In the genomic region with DNA sequence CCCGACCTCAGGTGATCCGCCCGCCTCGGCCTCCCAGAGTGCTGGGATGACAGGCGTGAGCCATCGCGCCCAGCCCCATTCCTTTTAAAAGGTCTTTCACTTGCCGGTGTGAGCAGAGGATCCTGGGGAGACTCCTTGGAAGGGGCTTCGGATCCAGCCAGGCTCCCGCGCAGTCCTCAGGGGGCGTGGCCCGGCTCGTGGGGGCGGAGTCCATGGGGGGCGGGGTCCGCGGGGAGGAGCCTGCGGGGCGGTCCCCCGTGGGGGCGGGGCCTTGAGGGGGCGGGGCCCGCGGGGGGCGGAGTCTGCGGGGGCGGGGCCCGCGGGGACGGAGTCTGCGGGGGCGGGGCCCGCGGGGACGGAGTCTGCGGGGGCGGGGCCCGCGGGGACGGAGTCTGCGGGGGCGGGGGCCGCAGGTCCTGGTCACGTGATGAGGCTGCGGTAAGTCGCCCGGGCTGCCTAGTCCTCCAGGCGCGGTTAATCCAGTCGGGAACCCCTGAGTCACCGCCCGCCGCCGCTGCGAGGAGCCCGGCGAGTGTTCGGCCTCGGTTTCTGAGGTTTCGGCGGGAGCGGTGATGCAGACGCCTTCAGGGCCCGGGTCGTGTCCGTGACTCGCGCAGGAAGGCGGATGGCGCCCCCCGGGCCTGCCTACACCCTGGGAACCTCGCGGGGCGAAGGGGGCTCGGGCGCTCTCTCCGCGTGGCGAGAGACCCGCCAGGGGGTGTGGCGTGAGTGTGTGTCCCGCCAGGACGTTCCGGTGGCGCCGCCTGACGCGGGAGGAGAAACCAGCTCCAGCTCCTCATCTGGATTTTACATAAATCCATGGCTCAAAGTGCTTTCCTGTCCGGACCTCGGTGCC, we compare ENCODE assay signal across 8 cellular contexts. TPM values are rescaled to one million over a fixed set of nuclear protein-coding genes. Genes with fewer than 3 reads are reported as not detected.
A peak's percentile ranks its signal among the peaks of the same experiment; 100 is the strongest.
DNase-seq lines count a peak whose midpoint lies in the region; ATAC-seq, FAIRE-seq and TF ChIP-seq lines count a peak whose summit lies in the region.

No MANE protein-coding gene starts in this region.

- H3K27me3 ChIP-seq in mononuclear cell (ENCODE audit: insufficient read depth, low read length) = no peaks in the 10 kb centered on the region

- no peak overlapping the region for H3K4me3 Mint-ChIP-seq in activated CD4-positive, alpha-beta memory T cell treated with anti-CD3 and anti-CD28 coated beads for 36 hours
- H3K4me3 Mint-ChIP-seq in endothelial cell (ENCODE audit: unreplicated experiment) = no peak overlapping the region

- H3K4me1 Mint-ChIP-seq in activated CD4-positive, alpha-beta memory T cell treated with anti-CD3 and anti-CD28 coated beads for 36 hours (ENCODE audit: low read depth) = peaks cover 19% of the 10 kb centered on the region
- H3K4me1 Mint-ChIP-seq in endothelial cell (ENCODE audit: unreplicated experiment) = peaks cover 2% of the 10 kb centered on the region

- no peaks in the 10 kb centered on the region for H3K36me3 Mint-ChIP-seq in activated CD4-positive, alpha-beta memory T cell treated with anti-CD3 and anti-CD28 coated beads for 36 hours
- H3K36me3 Mint-ChIP-seq in endothelial cell (ENCODE audit: low read depth, unreplicated experiment) = no peaks in the 10 kb centered on the region

- peaks cover 95% of the 10 kb centered on the region for H3K4me1 ChIP-seq in mononuclear cell (ENCODE audit: insufficient read depth, low read length)

- FAIRE-seq in HTR-8/SVneo (lab: Jason Lieb, UNC) = no peak

- intact Hi-C loops in activated CD4-positive, alpha-beta memory T cell treated with anti-CD3 and anti-CD28 coated beads for 36 hours (cut with micrococcal nuclease) = no loop called here

- POLR2A ChIA-PET in activated CD4-positive, alpha-beta memory T cell treated with anti-CD3 and anti-CD28 coated beads for 36 hours (lab: Charles Lee) = no interaction called here

- no peaks in the 10 kb centered on the region for H3K27me3 Mint-ChIP-seq in activated CD4-positive, alpha-beta memory T cell treated with anti-CD3 and anti-CD28 coated beads for 36 hours
- H3K27me3 Mint-ChIP-seq in endothelial cell (ENCODE audit: unreplicated experiment) = peaks cover 8% of the 10 kb centered on the region

- no peak for TF ChIP-seq CTCF in endothelial cell (IDR thresholded peaks at IDR 0.05; ENCODE audit: unreplicated experiment)

- H3K4me3 ChIP-seq in mononuclear cell (ENCODE audit: low read length) = peak overlapping the region; percentile 22

- DNase-seq in AG08395 (ENCODE audit: low spot score) (peak; percentile 96), HTR-8/SVneo (ENCODE audit: insufficient read length, low spot score) (peak; percentile 67), endothelial cell (ENCODE audit: low spot score) (peak; percentile 76), G401 (ENCODE audit: low spot score) (no peak), NCI-H187 treated with DMSO at 0.1 percent for 48 hours (lab: John Stamatoyannopoulos, UW) (no peak)
- DNase-seq in activated CD4-positive, alpha-beta memory T cell treated with anti-CD3 and anti-CD28 coated beads for 36 hours = peak; percentile 69
- peak; percentile 63 for DNase-seq in stimulated activated naive CD8-positive, alpha-beta T cell treated with anti-CD3 and anti-CD28 coated beads, Interleukin-15, Interleukin-2, amounts not matched to agents 100 U/mL and 50 U/mL, for 24 hours

- in situ Hi-C loops in G401 (cut with HindIII; ENCODE audit: low sequenced_read_pairs) = no loop called here

- H3K27ac Mint-ChIP-seq in activated CD4-positive, alpha-beta memory T cell treated with anti-CD3 and anti-CD28 coated beads for 36 hours = no peak overlapping the region
- H3K27ac Mint-ChIP-seq in endothelial cell (ENCODE audit: unreplicated experiment) = no peak overlapping the region

- peak; percentile 44 for ATAC-seq in stimulated activated naive CD8-positive, alpha-beta T cell treated with anti-CD3 and anti-CD28 coated beads, Interleukin-15, Interleukin-2, amounts not matched to agents 100 U/mL and 50 U/mL, for 24 hours

- H3K9me3 ChIP-seq in mononuclear cell (ENCODE audit: low read depth, low read length) = no peaks in the 10 kb centered on the region

- CTCF ChIA-PET in activated CD4-positive, alpha-beta memory T cell treated with anti-CD3 and anti-CD28 coated beads for 36 hours (lab: Charles Lee) = interaction anchor here (0.9 to 1.0 kb wide), 2 partner anchors 9 to 81 kb away, joined by 3 to 5 read pairs; no protein-coding TSS in a partner anchor

- H3K9me3 Mint-ChIP-seq in activated CD4-positive, alpha-beta memory T cell treated with anti-CD3 and anti-CD28 coated beads for 36 hours = no peaks in the 10 kb centered on the region
- H3K9me3 Mint-ChIP-seq in endothelial cell (ENCODE audit: unreplicated experiment) = no peaks in the 10 kb centered on the region

RNA-seq across cellular contexts. Expression of a gene that starts 23.6 kb away (rescaled TPM):
- 10 to 100 TPM; 50.3 to 54.5 TPM for total RNA-seq in activated CD4-positive, alpha-beta memory T cell treated with anti-CD3 and anti-CD28 coated beads for 36 hours
- total RNA-seq in endothelial cell (ENCODE audit: unreplicated experiment) (76.6 TPM), mononuclear cell (112 TPM)
- 118 and 128 TPM in 2 replicates for total RNA-seq in G401 (2014; rRNA removed; shearing (Covaris generic))

Comparison
In these comparisons a context has a peak if more than half of its experiments do, and no peak if none do; other contexts are left out.
1. DNase-seq: peak in AG08395 (single experiment), HTR-8/SVneo (single experiment), activated CD4-positive, alpha-beta memory T cell treated with anti-CD3 and anti-CD28 coated beads for 36 hours (single experiment), endothelial cell (single experiment) and stimulated activated naive CD8-positive, alpha-beta T cell treated with anti-CD3 and anti-CD28 coated beads, Interleukin-15, Interleukin-2, amounts not matched to agents 100 U/mL and 50 U/mL, for 24 hours (single experiment); none in G401 (single experiment) and NCI-H187 treated with DMSO at 0.1 percent for 48 hours (single experiment).